ENCODE assay signal across 2 cellular contexts in the genomic region with DNA sequence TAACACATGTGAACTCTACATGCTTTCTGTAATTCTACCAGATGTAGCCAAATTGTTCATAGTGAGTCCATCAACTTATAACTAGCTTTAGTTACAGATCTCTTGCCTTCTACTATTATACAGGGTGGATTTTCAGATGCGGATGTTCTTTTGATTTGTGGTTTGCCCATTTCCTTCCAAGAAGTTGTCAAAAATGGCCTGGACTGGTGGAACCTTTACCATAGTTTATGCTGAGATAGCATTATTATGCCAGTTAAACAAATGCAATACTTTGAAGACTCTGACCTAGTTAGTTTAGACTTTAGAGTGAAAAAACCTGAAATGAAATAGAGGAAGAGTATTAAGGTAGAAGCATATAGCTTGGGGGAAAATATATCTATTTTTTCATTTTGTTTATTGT.
TF ChIP-seq lines count a peak whose summit lies in the region.

No MANE protein-coding gene starts in this region.

TF ChIP-seq in WTC11, 78 proteins besides CTCF, POLR2A, EP300 and RAD21:
- peak; percentile 0; the same call in 1 of the 2 replicates for TF ChIP-seq GABPB1 (CRISPR knock-in tag; IDR thresholded peaks at IDR 0.05)
- TF ChIP-seq, protein P1, sequence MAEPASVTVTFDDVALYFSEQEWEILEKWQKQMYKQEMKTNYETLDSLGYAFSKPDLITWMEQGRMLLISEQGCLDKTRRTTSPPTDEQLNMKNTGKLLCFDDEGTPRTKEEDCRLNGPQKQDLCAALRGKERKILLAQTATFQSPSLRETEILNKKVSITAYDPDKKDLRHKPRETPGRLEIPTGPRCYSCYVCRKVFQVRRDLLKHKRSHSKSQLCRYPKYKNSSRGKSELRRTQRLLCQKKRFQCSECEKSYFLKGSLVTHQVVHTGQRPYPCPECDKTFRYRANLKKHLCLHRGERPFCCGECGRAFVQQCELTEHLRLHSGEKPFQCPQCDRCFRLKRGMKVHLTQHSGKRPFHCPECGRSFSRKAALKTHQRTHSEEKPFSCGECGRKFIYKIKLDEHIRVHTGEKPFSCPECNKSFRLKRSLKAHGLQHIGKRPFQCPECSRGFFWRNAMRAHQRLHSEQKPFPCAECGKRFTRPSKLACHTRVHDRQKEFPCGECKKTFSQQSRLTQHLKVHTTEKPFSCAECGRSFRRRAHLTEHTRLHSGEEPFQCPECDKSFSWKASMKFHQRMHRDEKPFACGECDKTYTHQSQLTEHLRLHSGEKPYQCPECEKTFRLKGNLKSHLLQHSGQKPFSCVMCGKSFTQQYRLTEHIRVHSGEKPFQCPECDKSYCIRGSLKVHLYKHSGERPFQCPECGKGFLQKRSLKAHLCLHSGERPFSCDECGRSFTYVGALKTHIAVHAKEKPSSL (CRISPR knock-in tag; conservative IDR thresholded peaks at IDR 0.05) = no peak

TF ChIP-seq in H1, 55 proteins besides CTCF, POLR2A, EP300 and RAD21:
- no peak for TF ChIP-seq SIX5 (IDR thresholded peaks at IDR 0.05; ENCODE audit: low read depth, low read length)
- 0 out of 2 replicates have a peak, but pooled peaks have one; percentile 12 for TF ChIP-seq MAFK (IDR thresholded peaks at IDR 0.05; ENCODE audit: low read depth, low read length)
TF ChIP-seq in H1: peak in this region for 1.
